Comparison of ENCODE assay signal across 21 cellular contexts in the genomic region with DNA sequence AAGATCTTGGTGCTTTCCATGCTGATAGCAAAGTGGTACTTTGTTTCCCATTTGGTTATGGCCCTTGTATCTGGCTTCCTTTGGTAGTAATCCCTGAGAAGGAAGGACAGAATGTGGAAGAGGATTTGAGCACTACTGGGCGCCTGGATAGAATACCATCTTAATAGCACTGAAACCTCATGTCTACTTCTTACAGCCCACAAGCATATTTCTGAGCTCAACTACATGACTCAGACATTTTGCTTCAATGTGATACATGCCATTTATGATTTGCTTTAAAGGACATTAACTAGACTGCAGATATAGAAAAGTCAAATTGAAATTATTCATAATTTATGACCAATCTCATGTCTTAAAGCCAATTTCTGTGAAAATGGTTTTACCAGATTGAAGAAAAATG.
DNase-seq lines count a peak whose midpoint lies in the region; ATAC-seq, FAIRE-seq and TF ChIP-seq lines count a peak whose summit lies in the region.
"Had no signal": no experiment of that assay in that cellular context is flagged by ENCODE, and none has a peak within 500 bp of the region (broad histone marks: within the 10 kb centered on the region; RNA-seq: fewer than 3 reads in every experiment).

No MANE protein-coding gene starts in this region.

- no peaks in the 10 kb centered on the region for H3K27me3 Mint-ChIP-seq in astrocyte (ENCODE audit: low read depth, unreplicated experiment)
- H3K27me3 Mint-ChIP-seq: CD4-positive, alpha-beta T cell had no signal

- ATAC-seq in Right ventricle myocardium superior (ENCODE audit: poor library complexity): no peak
- ATAC-seq in GM21576 (IDR thresholded peaks at IDR 0.05; ENCODE audit: unreplicated experiment): no peak
- no peak for ATAC-seq in GM19351 (IDR thresholded peaks at IDR 0.05; ENCODE audit: unreplicated experiment)
- ATAC-seq: SK-N-SH treated with all-trans-retinoic acid at 6 μM for 48 hours had no signal

- intact Hi-C loops in left ventricle myocardium inferior (cut with micrococcal nuclease): no loop called here
- intact Hi-C loops in Right ventricle myocardium superior (cut with DNase I): no loop called here

- H3K27ac Mint-ChIP-seq in astrocyte (ENCODE audit: unreplicated experiment): no peak overlapping the region
- H3K27ac Mint-ChIP-seq: CD4-positive, alpha-beta T cell had no signal

- no peak overlapping the region for H3K4me2 ChIP-seq in astrocyte (ENCODE audit: low read length)

- H4K20me1 ChIP-seq in astrocyte (ENCODE audit: insufficient read depth, low read length): no peaks in the 10 kb centered on the region

- H3K36me3 ChIP-seq in left ventricle myocardium inferior (no peaks in the 10 kb centered on the region), astrocyte (ENCODE audit: insufficient read depth, low read length) (no peaks in the 10 kb centered on the region)
- H3K36me3 ChIP-seq: Peyer's patch had no signal

- H3K9me3 ChIP-seq in left ventricle myocardium inferior (replicated peaks) (no peaks in the 10 kb centered on the region), astrocyte (ENCODE audit: insufficient read depth, low read depth, low read length) (no peaks in the 10 kb centered on the region)
- H3K9me3 ChIP-seq: Peyer's patch had no signal

- no peaks in the 10 kb centered on the region for H3K36me3 Mint-ChIP-seq in astrocyte (ENCODE audit: low read depth, unreplicated experiment)

- DNase-seq in left ventricle myocardium inferior (no peak), Right ventricle myocardium superior (no peak), astrocyte (ENCODE audit: low read depth) (peak; percentile 78), myocyte (ENCODE audit: low read depth) (peak; percentile 45), DMS153 (lab: John Stamatoyannopoulos, UW) (no peak), medulla oblongata (ENCODE audit: extremely low spot score) (no peak)
- DNase-seq: CD4-positive, alpha-beta T cell; DND-41; Karpas-422; MV-4-11; NCI-H1436; NCI-H2029 treated with DMSO at 0.1 percent for 48 hours; NCI-H510A; NCI-H82; Peyer's patch; SHP77 had no signal

- no peak for FAIRE-seq in astrocyte (lab: Jason Lieb, UNC)
- FAIRE-seq: H54 had no signal

- H3K4me3 Mint-ChIP-seq in astrocyte (ENCODE audit: unreplicated experiment): no peak overlapping the region
- H3K4me3 Mint-ChIP-seq: CD4-positive, alpha-beta T cell had no signal

- no peak overlapping the region for H3K9ac ChIP-seq in astrocyte (ENCODE audit: low read length)

- H3K9me3 Mint-ChIP-seq in astrocyte (ENCODE audit: unreplicated experiment): no peaks in the 10 kb centered on the region
- H3K9me3 Mint-ChIP-seq: CD4-positive, alpha-beta T cell had no signal

- TF ChIP-seq CTCF in left ventricle myocardium inferior (IDR thresholded peaks at IDR 0.05; ENCODE audit: borderline replicate concordance): no peak
- TF ChIP-seq CTCF in astrocyte (IDR thresholded peaks at IDR 0.05; ENCODE audit: insufficient read depth, low read depth, low read length): no peak

- peaks cover 16% of the 10 kb centered on the region for H3K4me1 Mint-ChIP-seq in astrocyte (ENCODE audit: low read depth, unreplicated experiment)

- H3K27me3 ChIP-seq in left ventricle myocardium inferior (ENCODE audit: low read depth) (no peaks in the 10 kb centered on the region), astrocyte (ENCODE audit: insufficient read depth, low read length) (no peaks in the 10 kb centered on the region)
- H3K27me3 ChIP-seq: Peyer's patch had no signal

- H2AFZ ChIP-seq in astrocyte (ENCODE audit: low read depth, low read length): no peak overlapping the region

- H3K4me1 ChIP-seq in left ventricle myocardium inferior: peaks cover 18% of the 10 kb centered on the region
- H3K4me1 ChIP-seq in astrocyte (ENCODE audit: insufficient read depth, low read length): no peaks in the 10 kb centered on the region
- H3K4me1 ChIP-seq: Peyer's patch had no signal

- H3K27ac ChIP-seq in left ventricle myocardium inferior (replicated peaks) (peak overlapping the region; percentile 32), astrocyte (ENCODE audit: low read depth, low read length) (no peak overlapping the region)
- H3K27ac ChIP-seq: 22Rv1, Peyer's patch had no signal

- H3K4me3 ChIP-seq in left ventricle myocardium inferior (no peak overlapping the region), astrocyte (ENCODE audit: insufficient read depth, low read depth, low read length) (no peak overlapping the region)
- H3K4me3 ChIP-seq: Peyer's patch had no signal

- no peaks in the 10 kb centered on the region for H3K79me2 ChIP-seq in astrocyte (ENCODE audit: insufficient read depth, low read length)

Comparison
In these comparisons a context has a peak if more than half of its experiments do, and no peak if none do; other contexts are left out.
1. DNase-seq: peak in astrocyte (single experiment) and myocyte (single experiment); none in left ventricle myocardium inferior (single experiment), Right ventricle myocardium superior (single experiment), DMS153 (single experiment) and medulla oblongata (single experiment).